ENCODE assay signal across 9 cellular contexts in genomic region chr20:20076297-20077065, GRCh38. TPM values are rescaled to one million over a fixed set of nuclear protein-coding genes. Genes with fewer than 3 reads are reported as not detected.
A peak's percentile ranks its signal among the peaks of the same experiment; 100 is the strongest.
DNase-seq lines count a peak whose midpoint lies in the region; ATAC-seq and TF ChIP-seq lines count a peak whose summit lies in the region.
"Had no signal": no experiment of that assay in that cellular context is flagged by ENCODE, and none has a peak within 500 bp of the region (broad histone marks: within the 10 kb centered on the region; RNA-seq: fewer than 3 reads in every experiment).

No MANE protein-coding gene starts in this region.

- H3K4me3 ChIP-seq in PC-3 (ENCODE audit: low read length) (no peak overlapping the region), smooth muscle cell (no peak overlapping the region)
- H3K4me3 ChIP-seq: suprapubic skin had no signal

- no peak; the same call in 1 of the 2 replicates for ATAC-seq in PC-3

- H3F3A ChIP-seq in PC-3 (ENCODE audit: low read length, unreplicated experiment) (no peaks in the 10 kb centered on the region), smooth muscle cell (ENCODE audit: low read depth) (peaks cover 9% of the 10 kb centered on the region)

- H3K27ac ChIP-seq in PC-3 (ENCODE audit: low read length): no peak overlapping the region
- H3K27ac ChIP-seq in smooth muscle cell (ENCODE audit: low read depth): no peak overlapping the region
- H3K27ac ChIP-seq: suprapubic skin had no signal

- H3K4me2 ChIP-seq in PC-3 (ENCODE audit: low read length): no peak overlapping the region
- no peak overlapping the region for H3K4me2 ChIP-seq in smooth muscle cell

- H4K20me1 ChIP-seq in PC-3 (ENCODE audit: low read length): no peaks in the 10 kb centered on the region
- no peaks in the 10 kb centered on the region for H4K20me1 ChIP-seq in smooth muscle cell (ENCODE audit: low read depth)

- H3K9me2 ChIP-seq in PC-3 (replicated peaks; ENCODE audit: low read length): no peaks in the 10 kb centered on the region

- H3K9me3 ChIP-seq in PC-3 (ENCODE audit: low read length) (no peaks in the 10 kb centered on the region), smooth muscle cell (replicated peaks; ENCODE audit: low read depth) (no peaks in the 10 kb centered on the region)
- H3K9me3 ChIP-seq: suprapubic skin had no signal

- intact Hi-C loops in PC-3 (cut with micrococcal nuclease): no loop called here
- intact Hi-C loops in posterior vena cava (cut with DNase I): no loop called here

- TF ChIP-seq CTCF in PC-3 (conservative IDR thresholded peaks at IDR 0.05; ENCODE audit: low read depth, low read length): no peak
- TF ChIP-seq CTCF in smooth muscle cell (IDR thresholded peaks at IDR 0.05; ENCODE audit: borderline replicate concordance, insufficient read depth, poor library complexity, severe bottlenecking): no peak

- POLR2A ChIA-PET in PC-3 (lab: Charles Lee; ENCODE audit: unreplicated experiment): no interaction called here

- no peaks in the 10 kb centered on the region for H3K4me1 ChIP-seq in PC-3 (ENCODE audit: insufficient read depth, low read length)
- peaks cover 5% of the 10 kb centered on the region for H3K4me1 ChIP-seq in smooth muscle cell (ENCODE audit: low read depth)
- H3K4me1 ChIP-seq: suprapubic skin had no signal

- H3K79me2 ChIP-seq in PC-3 (ENCODE audit: low read length) (no peaks in the 10 kb centered on the region), smooth muscle cell (ENCODE audit: low read depth) (no peaks in the 10 kb centered on the region)

- H3K27me3 ChIP-seq in PC-3 (ENCODE audit: low read length) (peaks cover 68% of the 10 kb centered on the region), smooth muscle cell (ENCODE audit: low read depth) (peaks cover 21% of the 10 kb centered on the region)
- H3K27me3 ChIP-seq: suprapubic skin had no signal

- H2AFZ ChIP-seq in PC-3 (ENCODE audit: low read length) (no peak overlapping the region), smooth muscle cell (ENCODE audit: low read depth) (no peak overlapping the region)

- CTCF ChIA-PET in PC-3 (lab: Charles Lee): no interaction called here

- no peak overlapping the region for H3K9ac ChIP-seq in PC-3 (ENCODE audit: low read length)
- no peak overlapping the region for H3K9ac ChIP-seq in smooth muscle cell (ENCODE audit: low read depth)

- H3K36me3 ChIP-seq in PC-3 (ENCODE audit: low read depth, low read length) (no peaks in the 10 kb centered on the region), smooth muscle cell (ENCODE audit: low read depth) (no peaks in the 10 kb centered on the region)
- H3K36me3 ChIP-seq: suprapubic skin had no signal

- no TSS peak for BruUV-seq in PC-3 (replicated peaks; lab: Mats Ljungman, UMichigan)

- DNase-seq in GM04503 (ENCODE audit: low read depth) (peak; percentile 28), PC-3 (peak; percentile 37), fibroblast of peridontal ligament (ENCODE audit: extremely low read depth) (peak; percentile 62), putamen (ENCODE audit: low spot score) (peak; percentile 90), islet precursor cell (no peak), posterior vena cava (ENCODE audit: low spot score) (no peak), smooth muscle cell (lab: John Stamatoyannopoulos, UW; ENCODE audit: unreplicated experiment) (no peak)
- DNase-seq: NCI-H2227 treated with DMSO at 0.1 percent for 48 hours had no signal

- 77% methylated on average over 9 of the region's 9 CpGs for WGBS in smooth muscle cell (ENCODE audit: low lambda C conversion rate)

RNA-seq across cellular contexts. Expression of gene CFAP61, which starts 24.1 kb away (rescaled TPM):
- not detected in 2 replicates for total RNA-seq in PC-3 (2014; rRNA removed)
- total RNA-seq in posterior vena cava: 1 to 10 TPM in 1 of 2 donors, not detected in 1; 1.2 TPM
- total RNA-seq in smooth muscle cell: 0.72 TPM in 1 of 2 replicates, not detected in the other
- polyA plus RNA-seq in smooth muscle cell: not detected in 2 replicates

RNA-seq across cellular contexts. Expression of gene CRNKL1, which starts 24.2 kb away (rescaled TPM):
- total RNA-seq in PC-3 (2014; rRNA removed) (17.2 and 22.5 TPM in 2 replicates), posterior vena cava (10 to 100 TPM; 14.7 to 15.7 TPM), smooth muscle cell (21.5 and 26.0 TPM in 2 replicates)
- 12.0 and 12.3 TPM in 2 replicates for polyA plus RNA-seq in smooth muscle cell

RNA-seq across cellular contexts. Expression of gene NAA20, which starts 59.3 kb away (rescaled TPM):
- 107 and 113 TPM in 2 replicates for total RNA-seq in PC-3 (2014; rRNA removed)
- 10 to 100 TPM; 45.3 to 48.4 TPM for total RNA-seq in posterior vena cava
- 35.4 and 49.4 TPM in 2 replicates for total RNA-seq in smooth muscle cell
- polyA plus RNA-seq in smooth muscle cell: 96.9 and 101 TPM in 2 replicates

Comparison
In these comparisons a context has a peak if more than half of its experiments do, and no peak if none do; other contexts are left out.
1. DNase-seq: peak in GM04503 (single experiment), PC-3 (single experiment), fibroblast of peridontal ligament (single experiment) and putamen (single experiment); none in islet precursor cell (single experiment), posterior vena cava (single experiment) and smooth muscle cell (single experiment).